ENCODE assay signal across 28 cellular contexts in genomic region chr2:15959331-15960153, GRCh38. TPM values are rescaled to one million over a fixed set of nuclear protein-coding genes. Genes with fewer than 3 reads are reported as not detected.
"Had no signal": no experiment of that assay in that cellular context is flagged by ENCODE, and none has a peak within 500 bp of the region (broad histone marks: within the 10 kb centered on the region; RNA-seq: fewer than 3 reads in every experiment).

No MANE protein-coding gene starts in this region.

- H3K36me3 ChIP-seq: left lung, ovary, right atrium auricular region, right lobe of liver, stomach, thyroid gland, upper lobe of right lung had no signal

- DNase-seq: hippocampal formation; immature natural killer cell; kidney; left colon; left lung; mesendoderm; midbrain; mucosa of descending colon; naive thymus-derived CD4-positive, alpha-beta T cell; ovary; right lobe of liver; stimulated activated CD4-positive, alpha-beta T cell treated with anti-CD3 and anti-CD28 coated beads, Interleukin-12 subunit alpha, Interleukin-12 subunit beta, amount 100 ng/mL, for 4 hours; stimulated activated CD4-positive, alpha-beta T cell treated with anti-CD3 and anti-CD28 coated beads, Interleukin-15, amount 100 ng/mL, for 24 hours; stimulated activated CD4-positive, alpha-beta T cell treated with anti-CD3 and anti-CD28 coated beads, Interleukin-2, amount 100 ng/mL, for 24 hours; stimulated activated CD4-positive, alpha-beta T cell treated with anti-CD3 and anti-CD28 coated beads, Interleukin-4, amount 100 ng/mL, for 1 hour; stimulated activated naive B cell treated with anti-CD40 and anti-IgM and Interleukin-4, amounts not matched to agents 10 μg/mL and 1 μg/mL and 100 μg/mL, for 72 hours; stimulated activated naive CD8-positive, alpha-beta T cell treated with anti-CD3 and anti-CD28 coated beads, Interleukin-15, Interleukin-2, amounts not matched to agents 100 U/mL and 50 U/mL, for 24 hours; stomach; testis; thyroid gland; trophoblast cell; upper lobe of right lung had no signal

- H3K27me3 ChIP-seq: ovary, right atrium auricular region, right lobe of liver, stomach, testis, thyroid gland, upper lobe of right lung had no signal

- H3K4me1 ChIP-seq: left lung, right atrium auricular region, right lobe of liver, stomach, testis, upper lobe of right lung had no signal

- H3K9me3 ChIP-seq: left lung, mucosa of descending colon, ovary, right atrium auricular region, right lobe of liver, stomach, testis, thyroid gland, upper lobe of right lung had no signal

- H3K27ac ChIP-seq: left lung, ovary, right atrium auricular region, right lobe of liver, skin epidermis, stomach, testis, thyroid gland, upper lobe of right lung had no signal

- H3K4me3 ChIP-seq: left lung, lung, mucosa of descending colon, ovary, right atrium auricular region, right lobe of liver, skin epidermis, stomach, testis, thyroid gland, upper lobe of right lung had no signal

RNA-seq across cellular contexts. Expression of gene MYCN, which starts 19.2 kb away (rescaled TPM):
- total RNA-seq: myocyte; natural killer cell treated with Interleukin-12 subunit alpha and Interleukin-12 subunit beta and Interleukin-15 and Interleukin-18, amount 100 ng/mL, for 72 hours; renal cortical epithelial cell had no signal
- polyA plus RNA-seq: immature natural killer cell; naive thymus-derived CD4-positive, alpha-beta T cell had no signal
